In the genomic region with DNA sequence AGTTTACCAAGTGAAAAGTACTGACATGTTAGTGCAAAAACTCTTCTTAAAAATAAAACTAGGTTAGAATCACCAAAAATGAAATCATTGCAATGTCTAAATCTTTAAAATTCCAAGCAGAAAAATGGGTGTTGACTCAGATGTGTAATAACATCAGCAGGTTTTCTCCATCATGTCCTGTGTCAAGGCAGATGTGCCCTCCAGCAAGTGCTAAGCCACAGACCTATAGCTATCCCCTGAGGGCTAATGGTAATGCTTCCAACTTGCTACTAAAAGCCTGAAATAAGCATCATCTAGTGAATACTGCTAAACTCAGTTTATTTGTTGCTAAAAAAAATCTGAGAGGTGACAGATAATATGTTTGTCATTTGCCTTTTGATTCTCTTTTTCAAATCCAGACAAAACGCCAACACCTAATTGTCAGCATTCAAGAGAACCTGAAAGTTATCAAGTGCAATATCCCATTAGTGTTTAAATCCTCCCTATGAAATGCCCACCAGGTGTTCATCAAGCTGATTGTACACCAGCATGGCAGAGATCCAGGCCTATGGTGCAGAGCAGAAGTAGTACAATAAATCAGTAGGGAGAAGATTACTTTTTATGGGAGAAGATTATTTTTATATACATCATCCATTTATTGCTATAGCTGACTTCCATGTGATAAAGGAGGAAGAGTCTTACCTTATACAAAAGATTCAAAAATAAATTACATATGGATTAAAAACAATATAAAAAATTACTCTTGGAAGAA, we compare ENCODE assay signal across 23 cellular contexts.
"Had no signal": no experiment of that assay in that cellular context is flagged by ENCODE, and none has a peak within 500 bp of the region (broad histone marks: within the 10 kb centered on the region; RNA-seq: fewer than 3 reads in every experiment).

No MANE protein-coding gene starts in this region.

- H3K27me3 ChIP-seq: breast epithelium, left lung, upper lobe of left lung had no signal

- H3K36me3 ChIP-seq: breast epithelium, left lung, upper lobe of left lung had no signal

- H3K27ac ChIP-seq: breast epithelium, left lung, upper lobe of left lung, VCaP had no signal

- H3K9me3 ChIP-seq: breast epithelium, left lung, upper lobe of left lung had no signal

- ATAC-seq: activated CD4-positive, CD25-positive, alpha-beta regulatory T cell treated with anti-CD3 and anti-CD28 coated beads, Interleukin-2, amount 50 U/mL, for 24 hours; activated T-cell treated with anti-CD3 and anti-CD28 coated beads, Interleukin-2, amount 50 U/mL, for 72 hours; left lung; sciatic nerve had no signal

- H3K4me3 ChIP-seq: breast epithelium, left lung, lung, upper lobe of left lung had no signal

- DNase-seq: activated CD4-positive, alpha-beta memory T cell treated with anti-CD3 and anti-CD28 coated beads, Interleukin-2, amount 10 ng/mL, durations not matched to agents 7 days and 5 days; activated CD4-positive, alpha-beta T cell treated with anti-CD3 and anti-CD28 coated beads, Interleukin-2, amount 10 ng/mL, durations not matched to agents 24 days and 14 days; activated effector memory CD4-positive, alpha-beta T cell treated with Interleukin-2 at 50 U/mL for 16 hours; activated naive CD4-positive, alpha-beta T cell treated with anti-CD3 and anti-CD28 coated beads for 36 hours; activated naive CD8-positive, alpha-beta T cell treated with anti-CD3 and anti-CD28 coated beads, Interleukin-2, amount 10 ng/mL, durations not matched to agents 7 days and 5 days; activated T-cell treated with anti-CD3 and anti-CD28 coated beads, Interleukin-2, amount 50 U/mL, for 72 hours; amniotic stem cell; effector memory CD4-positive, alpha-beta T cell; foreskin melanocyte; hippocampal formation; kidney glomerular epithelial cell; left lung; naive B cell; posterior cingulate gyrus; small intestine; stimulated activated CD8-positive, alpha-beta memory T cell treated with anti-CD3 and anti-CD28 coated beads, Interleukin-4, amount 100 ng/mL, for 48 hours; stimulated activated naive CD4-positive, alpha-beta T cell; upper lobe of left lung had no signal

- H3K4me1 ChIP-seq: breast epithelium, left lung, upper lobe of left lung had no signal
